In the genomic region with DNA sequence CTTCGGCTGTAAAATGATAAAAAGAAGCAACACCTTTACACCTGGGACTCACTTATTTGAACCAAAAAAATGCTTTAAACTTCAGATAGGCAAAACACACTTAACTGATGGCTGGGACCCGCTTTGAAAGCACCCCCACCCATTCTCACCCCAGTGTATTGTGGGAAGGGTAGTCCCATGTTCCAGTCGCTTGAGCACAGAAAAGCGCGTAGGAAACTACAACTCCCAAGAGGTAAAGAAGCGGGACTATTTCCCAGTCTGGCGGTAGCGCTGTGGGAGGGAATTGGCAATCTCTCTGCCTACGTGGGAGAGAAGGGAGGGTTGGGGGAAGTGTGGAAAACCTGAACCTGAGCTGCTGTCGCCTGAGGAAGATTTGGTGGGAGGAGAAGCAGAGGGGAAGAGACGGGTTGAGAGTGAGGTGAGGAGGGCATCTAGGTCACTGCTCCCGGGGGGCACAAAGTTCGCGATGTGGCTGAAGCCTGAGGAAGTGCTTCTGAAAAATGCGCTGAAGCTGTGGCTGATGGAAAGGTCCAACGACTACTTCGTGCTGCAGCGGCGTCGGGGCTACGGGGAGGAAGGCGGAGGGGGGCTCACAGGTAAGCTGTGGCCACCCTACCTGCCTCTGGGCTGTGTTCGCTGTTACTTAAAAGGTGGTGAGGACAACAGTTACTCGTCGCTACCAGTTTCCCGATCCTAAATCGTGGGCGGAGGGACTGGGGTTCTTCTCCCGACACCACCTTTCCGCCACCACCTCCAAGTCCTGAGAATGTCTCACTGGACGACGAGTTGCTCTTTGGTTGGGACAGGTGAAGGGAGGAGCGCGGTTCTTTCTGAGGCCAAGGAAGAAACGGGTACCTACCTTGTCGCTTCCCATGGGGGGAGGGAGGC, we compare ENCODE assay signal across 8 cellular contexts. TPM values are rescaled to one million over a fixed set of nuclear protein-coding genes. Genes with fewer than 3 reads are reported as not detected.
DNase-seq lines count a peak whose midpoint lies in the region; ATAC-seq and TF ChIP-seq lines count a peak whose summit lies in the region.

A gene (plus strand): TSS at position 286 of the 888 bp plus-strand sequence. CDS start 181 bp downstream, at position 467.

- H3K9me2 ChIP-seq in GM23338 (ENCODE audit: insufficient read depth) (no peaks in the 10 kb centered on the region), SK-N-SH (no peaks in the 10 kb centered on the region)

- TF ChIP-seq RAD21 in SK-N-SH (IDR thresholded peaks at IDR 0.05; ENCODE audit: low read length) = no peak

- POLR2A ChIA-PET in SK-N-SH (lab: Yijun Ruan, JAX) = no interaction called here

- no peak for TF ChIP-seq EP300 in SK-N-SH (IDR thresholded peaks at IDR 0.05; ENCODE audit: borderline replicate concordance in 1 of 2, low read depth in 1 of 2, low read length in 1 of 2)

- DNase-seq in GM03348 (ENCODE audit: low spot score) = peak; percentile 75
- DNase-seq in GM23338 (ENCODE audit: low spot score) = peak; percentile 85
- peak; percentile 89 for DNase-seq in LHCN-M2 (ENCODE audit: low read depth)
- DNase-seq in SK-N-SH = peak; percentile 14
- peak; percentile 26 for DNase-seq in central memory CD4-positive, alpha-beta T cell
- DNase-seq in skeletal muscle cell (ENCODE audit: low read depth) = peak; percentile 81
- DNase-seq in effector CD8-positive, alpha-beta T cell (lab: John Stamatoyannopoulos, UW) = no peak

- CTCF ChIA-PET in SK-N-SH (lab: Yijun Ruan, JAX) = no interaction called here

- ATAC-seq in GM23338 = peak; percentile 97

- H3K4me2 ChIP-seq in GM23338 = peak within 1 kb of the TSS; percentile 77
- peak within 1 kb of the TSS; percentile 39 for H3K4me2 ChIP-seq in SK-N-SH

- WGBS in SK-N-SH (ENCODE audit: low lambda C conversion rate) = 3% methylated on average over 32 of the region's 36 CpGs

- no peaks in the 10 kb centered on the region for H3K36me3 Mint-ChIP-seq in GM23338 (ENCODE audit: low read depth)

- H3K4me1 ChIP-seq in GM23338 (ENCODE audit: insufficient read depth) (peaks cover 5% of the 10 kb centered on the region), SK-N-SH (ENCODE audit: control insufficient read depth in 1 of 2, insufficient read depth in 2 of 2, low read depth in 1 of 2, low read length in 1 of 2) (no peaks in the 10 kb centered on the region; a peak in 1 of 4 replicates), iPS-20b (ENCODE audit: insufficient read depth, low read length) (peaks cover 3% of the 10 kb centered on the region; the same call in 1 of the 2 replicates)

- H3K4me3 ChIP-seq in GM23338 = peak within 1 kb of the TSS; percentile 50
- H3K4me3 ChIP-seq in SK-N-SH (ENCODE audit: low read depth in 2 of 2, low read length in 1 of 2) = peak within 1 kb of the TSS; percentile 12 to 39; a peak in 3 of 4 replicates
- H3K4me3 ChIP-seq in iPS-20b (ENCODE audit: low read length) = peak within 1 kb of the TSS; percentile 82
- peak within 1 kb of the TSS; percentile 88 for H3K4me3 ChIP-seq in skeletal muscle cell (ENCODE audit: low read depth, low read length)

- peaks cover 11% of the 10 kb centered on the region for H3K4me1 Mint-ChIP-seq in GM23338

- TF ChIP-seq CTCF in GM23338 (conservative IDR thresholded peaks at IDR 0.05; ENCODE audit: low read depth in 2 of 2) (no peak), SK-N-SH (IDR thresholded peaks at IDR 0.05) (no peak)

- peak within 1 kb of the TSS; percentile 80 for H3K27ac Mint-ChIP-seq in GM23338

- peak within 1 kb of the TSS; percentile 96 for H3K4me3 Mint-ChIP-seq in GM23338

- H3F3A ChIP-seq in GM23338 (replicated peaks; ENCODE audit: low read depth) (no peaks in the 10 kb centered on the region), SK-N-SH (replicated peaks; ENCODE audit: insufficient read depth) (no peaks in the 10 kb centered on the region)

- H3K27me3 Mint-ChIP-seq in GM23338 (ENCODE audit: insufficient read depth, low read depth, poor library complexity) = peaks cover 4% of the 10 kb centered on the region

- H3K27me3 ChIP-seq in GM23338 (ENCODE audit: insufficient read depth) (peaks cover 5% of the 10 kb centered on the region; the same call in 1 of the 2 replicates), SK-N-SH (ENCODE audit: insufficient read depth) (peaks cover 57% of the 10 kb centered on the region), iPS-20b (ENCODE audit: insufficient read depth, low read length) (peaks cover 27% of the 10 kb centered on the region)

- H3K9me3 ChIP-seq in SK-N-SH (no peaks in the 10 kb centered on the region), iPS-20b (ENCODE audit: insufficient read depth, low read depth, low read length) (no peaks in the 10 kb centered on the region)

- no peak within 1 kb of the TSS for H3K27ac ChIP-seq in GM23338 (ENCODE audit: low read depth)
- H3K27ac ChIP-seq in SK-N-SH (ENCODE audit: low read depth in 2 of 2, low read length in 1 of 2) = no peak within 1 kb of the TSS
- no peak within 1 kb of the TSS for H3K27ac ChIP-seq in iPS-20b (ENCODE audit: low read length)

- H3K36me3 ChIP-seq in GM23338 (ENCODE audit: insufficient read depth) (no peaks in the 10 kb centered on the region), SK-N-SH (replicated peaks in 1 of 2; ENCODE audit: control insufficient read depth in 1 of 2, insufficient read depth in 2 of 2, low read length in 1 of 2) (no peaks in the 10 kb centered on the region), iPS-20b (ENCODE audit: insufficient read depth, low read depth, low read length) (no peaks in the 10 kb centered on the region)

- H3K9me3 Mint-ChIP-seq in GM23338 = no peaks in the 10 kb centered on the region; the same call in 2 of the 3 replicates

- no peak within 1 kb of the TSS for H3K9ac ChIP-seq in SK-N-SH
- H3K9ac ChIP-seq in iPS-20b (ENCODE audit: low read depth, low read length) = peak within 1 kb of the TSS; percentile 71; the same call in 1 of the 2 replicates

- no peaks in the 10 kb centered on the region for H4K20me1 ChIP-seq in GM23338 (replicated peaks; ENCODE audit: insufficient read depth)
- no peaks in the 10 kb centered on the region for H4K20me1 ChIP-seq in SK-N-SH (ENCODE audit: insufficient read depth)

- H3K79me2 ChIP-seq in GM23338 (replicated peaks; ENCODE audit: insufficient read depth) (peaks cover 4% of the 10 kb centered on the region; the same call in 1 of the 2 replicates), SK-N-SH (ENCODE audit: insufficient read depth) (no peaks in the 10 kb centered on the region)

- peak within 1 kb of the TSS; percentile 49 for H2AFZ ChIP-seq in GM23338
- 0 out of 2 replicates have a peak within 1 kb of the TSS, but pooled peaks have one; percentile 19 for H2AFZ ChIP-seq in SK-N-SH (ENCODE audit: low read depth)

TF ChIP-seq in GM23338, 12 proteins besides CTCF, POLR2A, EP300 and RAD21 (continues in another document):
- TF ChIP-seq, protein P1, sequence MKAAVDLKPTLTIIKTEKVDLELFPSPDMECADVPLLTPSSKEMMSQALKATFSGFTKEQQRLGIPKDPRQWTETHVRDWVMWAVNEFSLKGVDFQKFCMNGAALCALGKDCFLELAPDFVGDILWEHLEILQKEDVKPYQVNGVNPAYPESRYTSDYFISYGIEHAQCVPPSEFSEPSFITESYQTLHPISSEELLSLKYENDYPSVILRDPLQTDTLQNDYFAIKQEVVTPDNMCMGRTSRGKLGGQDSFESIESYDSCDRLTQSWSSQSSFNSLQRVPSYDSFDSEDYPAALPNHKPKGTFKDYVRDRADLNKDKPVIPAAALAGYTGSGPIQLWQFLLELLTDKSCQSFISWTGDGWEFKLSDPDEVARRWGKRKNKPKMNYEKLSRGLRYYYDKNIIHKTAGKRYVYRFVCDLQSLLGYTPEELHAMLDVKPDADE (IDR thresholded peaks at IDR 0.05) = peak; percentile 62; the same call in 1 of the 2 replicates
- TF ChIP-seq EZH2phosphoT487 (IDR thresholded peaks at IDR 0.05; ENCODE audit: unreplicated experiment) (no peak), EZH2 (IDR thresholded peaks at IDR 0.05; ENCODE audit: low read depth, unreplicated experiment) (no peak)

TF ChIP-seq in SK-N-SH, 30 proteins besides CTCF, POLR2A, EP300 and RAD21:
- no peak for TF ChIP-seq NRF1 (IDR thresholded peaks at IDR 0.05; ENCODE audit: low read depth, low read length)
- TF ChIP-seq, protein P2, sequence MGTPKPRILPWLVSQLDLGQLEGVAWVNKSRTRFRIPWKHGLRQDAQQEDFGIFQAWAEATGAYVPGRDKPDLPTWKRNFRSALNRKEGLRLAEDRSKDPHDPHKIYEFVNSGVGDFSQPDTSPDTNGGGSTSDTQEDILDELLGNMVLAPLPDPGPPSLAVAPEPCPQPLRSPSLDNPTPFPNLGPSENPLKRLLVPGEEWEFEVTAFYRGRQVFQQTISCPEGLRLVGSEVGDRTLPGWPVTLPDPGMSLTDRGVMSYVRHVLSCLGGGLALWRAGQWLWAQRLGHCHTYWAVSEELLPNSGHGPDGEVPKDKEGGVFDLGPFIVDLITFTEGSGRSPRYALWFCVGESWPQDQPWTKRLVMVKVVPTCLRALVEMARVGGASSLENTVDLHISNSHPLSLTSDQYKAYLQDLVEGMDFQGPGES (IDR thresholded peaks at IDR 0.05; ENCODE audit: low read depth, low read length) = no peak
- no peak for TF ChIP-seq EZH2phosphoT487 (IDR thresholded peaks at IDR 0.05; ENCODE audit: borderline replicate concordance, low read depth)
- TF ChIP-seq ELF1 (IDR thresholded peaks at IDR 0.05) = 0 out of 2 replicates have a peak, but pooled peaks have one; percentile 35
TF ChIP-seq in SK-N-SH: peak in this region for 1.

RNA-seq across cellular contexts. Expression of the gene that starts here (rescaled TPM):
- total RNA-seq in GM23338 (2014; rRNA removed; shearing (Covaris generic)) = 6.5 and 7.6 TPM in 2 replicates
- polyA plus RNA-seq in GM23338 (2016; fragmentation: Nextera tagmentation; extraction: Ambion mirVana) (4.0 and 5.5 TPM in 2 replicates), SK-N-SH (2012; rRNA removed) (0.03 and 0.08 TPM in 2 replicates)
- 5.1 and 6.9 TPM in 2 replicates for total RNA-seq in LHCN-M2 (2014; rRNA removed)
- 2.9 TPM for polyA plus RNA-seq in LHCN-M2 (2012)
- 0.04 and 0.05 TPM in 2 replicates for polyA plus RNA-seq in SK-N-SH (2012; cell fraction: cytosol; rRNA removed)
- polyA plus RNA-seq in SK-N-SH (2012; cell fraction: nucleus; rRNA removed) = 0.02 TPM in 1 of 2 replicates, not detected in the other

Comparison
In these comparisons a context has a peak if more than half of its experiments do, and no peak if none do; other contexts are left out.
1. Peak in DNase-seq, H3K4me3 ChIP-seq and H3K4me2 ChIP-seq in SK-N-SH; RNA of the gene not detected or under 1 TPM.
2. H3K4me3 ChIP-seq: peak in every context shown above with its lines; median percentile 88 in skeletal muscle cell; 82 in iPS-20b; 50 in GM23338; 26 in SK-N-SH.